In genomic region chr4:160091631-160092030, GRCh38 we compare ENCODE assay signal across 26 cellular contexts.
"Had no signal": no experiment of that assay in that cellular context is flagged by ENCODE, and none has a peak within 500 bp of the region (broad histone marks: within the 10 kb centered on the region; RNA-seq: fewer than 3 reads in every experiment).

No MANE protein-coding gene starts in this region.

- DNase-seq: islet precursor cell; kidney glomerular epithelial cell; left cardiac atrium; lower lobe of right lung; mesendoderm; naive B cell; natural killer cell; nephron progenitor cell; occipital lobe; right lobe of liver; stimulated activated CD4-positive, alpha-beta T cell treated with anti-CD3 and anti-CD28 coated beads, Interleukin-1b, Interleukin-23, amount 100 ng/mL, for 48 hours; stimulated activated CD4-positive, alpha-beta T cell treated with anti-CD3 and anti-CD28 coated beads, Interleukin-2, amount 100 ng/mL, for 48 hours; stimulated activated naive B cell treated with anti-CD40 and anti-IgM and Interleukin-4, amounts not matched to agents 10 μg/mL and 1 μg/mL and 100 μg/mL, for 72 hours; stimulated activated naive CD8-positive, alpha-beta T cell treated with anti-CD3 and anti-CD28 coated beads, Interleukin-15, Interleukin-2, amounts not matched to agents 100 U/mL and 50 U/mL, for 24 hours; stomach; tibial artery; trophoblast cell; upper lobe of right lung had no signal

- ATAC-seq: left cardiac atrium; left lobe of liver; lower lobe of right lung; natural killer cell; right lobe of liver; stimulated activated naive B cell treated with anti-CD40 and anti-IgM and Interleukin-4, amounts not matched to agents 10 μg/mL and 1 μg/mL and 100 μg/mL, for 72 hours; stimulated activated naive CD8-positive, alpha-beta T cell treated with anti-CD3 and anti-CD28 coated beads, Interleukin-15, Interleukin-2, amounts not matched to agents 100 U/mL and 50 U/mL, for 24 hours; upper lobe of right lung had no signal

- FAIRE-seq: urothelium cell line had no signal

- H3K27me3 ChIP-seq: hepatocyte, neural progenitor cell, neutrophil, right atrium auricular region, right lobe of liver, stomach, tibial artery, upper lobe of right lung had no signal

- H3K4me3 ChIP-seq: hepatocyte, lower lobe of right lung, neural progenitor cell, right atrium auricular region, right lobe of liver, smooth muscle cell, stomach, thoracic aorta, tibial artery, upper lobe of right lung had no signal

- H3K4me1 ChIP-seq: lower lobe of right lung, neural progenitor cell, right atrium auricular region, right lobe of liver, stomach, tibial artery, upper lobe of right lung had no signal

- H3K9me3 ChIP-seq: lower lobe of right lung, neutrophil, right lobe of liver, thoracic aorta, tibial artery had no signal

- H3K36me3 ChIP-seq: lower lobe of right lung, neural progenitor cell, neutrophil, right atrium auricular region, right lobe of liver, stomach, thoracic aorta, tibial artery, upper lobe of right lung had no signal

- H3K27ac ChIP-seq: hepatocyte, lower lobe of right lung, neural progenitor cell, neutrophil, right atrium auricular region, right lobe of liver, stomach, thoracic aorta, tibial artery, upper lobe of right lung had no signal
